1 cellular context compared by ENCODE assay signal in genomic region chr20:31974975-31975481, GRCh38.
A peak's percentile ranks its signal among the peaks of the same experiment; 100 is the strongest.
TF ChIP-seq lines count a peak whose summit lies in the region.

No MANE protein-coding gene starts in this region.

TF ChIP-seq in WTC11, 78 proteins besides CTCF, POLR2A, EP300 and RAD21 (continued from another document):
- TF ChIP-seq PRDM15 (CRISPR knock-in tag; IDR thresholded peaks at IDR 0.05) (no peak), ETV6 (CRISPR knock-in tag; IDR thresholded peaks at IDR 0.05) (0 out of 2 replicates have a peak, but pooled peaks have one; percentile 16), GTF2I (CRISPR knock-in tag; conservative IDR thresholded peaks at IDR 0.05) (no peak), OVOL2 (CRISPR knock-in tag; IDR thresholded peaks at IDR 0.05; ENCODE audit: borderline replicate concordance) (no peak), ZNF396 (CRISPR knock-in tag; IDR thresholded peaks at IDR 0.05; ENCODE audit: borderline replicate concordance) (no peak)
- TF ChIP-seq, protein P1, sequence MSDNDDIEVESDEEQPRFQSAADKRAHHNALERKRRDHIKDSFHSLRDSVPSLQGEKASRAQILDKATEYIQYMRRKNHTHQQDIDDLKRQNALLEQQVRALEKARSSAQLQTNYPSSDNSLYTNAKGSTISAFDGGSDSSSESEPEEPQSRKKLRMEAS (CRISPR knock-in tag; IDR thresholded peaks at IDR 0.05): no peak
